Comparison of ENCODE assay signal across 1 cellular context in the genomic region with DNA sequence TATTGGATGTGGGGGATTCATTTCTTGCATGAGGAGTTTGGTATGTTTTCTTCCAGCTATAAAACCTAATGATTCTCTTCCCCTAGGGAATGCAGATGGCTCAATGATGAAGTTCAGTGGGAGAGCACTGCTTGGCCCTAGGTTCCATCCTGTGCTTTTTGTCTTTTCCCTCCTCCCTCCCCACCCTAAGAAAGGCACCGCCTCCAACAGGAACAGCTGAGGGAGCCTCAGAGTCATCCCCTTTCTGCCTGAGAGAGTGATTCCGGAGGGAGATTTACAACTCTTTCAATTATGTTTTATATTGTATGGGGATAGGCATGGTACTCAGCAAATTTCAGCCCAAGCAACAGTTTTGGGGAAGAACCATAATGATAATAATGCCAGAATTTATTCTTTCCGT.
TF ChIP-seq lines count a peak whose summit lies in the region.

No MANE protein-coding gene starts in this region.

TF ChIP-seq in H1, 55 proteins besides CTCF, POLR2A, EP300 and RAD21:
- 0 out of 4 replicates have a peak, but pooled peaks of 1 of the 2 experiments have one; percentile 23 for TF ChIP-seq SIN3A (conservative IDR thresholded peaks at IDR 0.05 in 1 of 2, IDR thresholded peaks at IDR 0.05 in 1 of 2; ENCODE audit: low read depth in 1 of 2, low read length in 2 of 2)
- no peak for TF ChIP-seq KDM5A (IDR thresholded peaks at IDR 0.05; ENCODE audit: low read length)
- TF ChIP-seq USF2 (IDR thresholded peaks at IDR 0.05; ENCODE audit: low read length): no peak
- TF ChIP-seq KDM1A (IDR thresholded peaks at IDR 0.05; ENCODE audit: borderline replicate concordance, low read length): no peak
- TF ChIP-seq FOSL1 (IDR thresholded peaks at IDR 0.05; ENCODE audit: insufficient read depth, low read depth, low read length): no peak
- no peak for TF ChIP-seq SIRT6 (IDR thresholded peaks at IDR 0.05; ENCODE audit: low read length)
